In genomic region chr6:18021166-18021850, GRCh38 we compare ENCODE assay signal across 16 cellular contexts. TPM values are rescaled to one million over a fixed set of nuclear protein-coding genes. Genes with fewer than 3 reads are reported as not detected.
DNase-seq lines count a peak whose midpoint lies in the region; ATAC-seq, FAIRE-seq and TF ChIP-seq lines count a peak whose summit lies in the region.
"Had no signal": no experiment of that assay in that cellular context is flagged by ENCODE, and none has a peak within 500 bp of the region (broad histone marks: within the 10 kb centered on the region; RNA-seq: fewer than 3 reads in every experiment).

No MANE protein-coding gene starts in this region.

- H3K4me1 ChIP-seq in cardiac muscle cell (ENCODE audit: low read depth) (peaks cover 6% of the 10 kb centered on the region), right cardiac atrium (ENCODE audit: control insufficient read depth, insufficient read depth, low read length) (no peaks in the 10 kb centered on the region), astrocyte (ENCODE audit: insufficient read depth, low read length) (peaks cover 13% of the 10 kb centered on the region), iPS-15b (ENCODE audit: control insufficient read depth, insufficient read depth, low read length) (peaks cover 23% of the 10 kb centered on the region), rectal smooth muscle tissue (ENCODE audit: control insufficient read depth, insufficient read depth, low read length) (peaks cover 2% of the 10 kb centered on the region), MM.1S (ENCODE audit: low read length) (no peaks in the 10 kb centered on the region), SK-N-SH (ENCODE audit: control insufficient read depth in 1 of 2, insufficient read depth in 2 of 2, low read depth in 1 of 2, low read length in 1 of 2) (peaks cover 2 to 11% of the 10 kb centered on the region in 2 experiments; a peak in 2 of 4 replicates)
- H3K4me1 ChIP-seq: BLaER1 treated with 17β-estradiol and CSF1 and Interleukin-3, amounts not matched to agents 10 nM and 100 nM had no signal

- H3K27me3 ChIP-seq in cardiac muscle cell: no peaks in the 10 kb centered on the region
- no peaks in the 10 kb centered on the region for H3K27me3 ChIP-seq in right cardiac atrium (ENCODE audit: control insufficient read depth, insufficient read depth)
- H3K27me3 ChIP-seq in astrocyte (ENCODE audit: insufficient read depth, low read length): no peaks in the 10 kb centered on the region
- H3K27me3 ChIP-seq in iPS-15b (ENCODE audit: control insufficient read depth, insufficient read depth, low read length): no peaks in the 10 kb centered on the region
- H3K27me3 ChIP-seq in rectal smooth muscle tissue (ENCODE audit: control insufficient read depth, insufficient read depth, low read length): no peaks in the 10 kb centered on the region
- H3K27me3 ChIP-seq in MM.1S (replicated peaks; ENCODE audit: insufficient read depth, low read length): no peaks in the 10 kb centered on the region
- H3K27me3 ChIP-seq in SK-N-SH (ENCODE audit: insufficient read depth): no peaks in the 10 kb centered on the region
- H3K27me3 ChIP-seq: BLaER1 treated with 17β-estradiol and CSF1 and Interleukin-3, amounts not matched to agents 10 nM and 100 nM had no signal

- peak overlapping the region; percentile 26 for H3K27ac Mint-ChIP-seq in astrocyte (ENCODE audit: unreplicated experiment)

- no peaks in the 10 kb centered on the region for H3K27me3 Mint-ChIP-seq in astrocyte (ENCODE audit: low read depth, unreplicated experiment)

- no peaks in the 10 kb centered on the region for H3K36me3 ChIP-seq in cardiac muscle cell
- H3K36me3 ChIP-seq in astrocyte (ENCODE audit: insufficient read depth, low read length): no peaks in the 10 kb centered on the region
- H3K36me3 ChIP-seq in iPS-15b (ENCODE audit: control insufficient read depth, insufficient read depth, low read length): no peaks in the 10 kb centered on the region
- no peaks in the 10 kb centered on the region for H3K36me3 ChIP-seq in rectal smooth muscle tissue (ENCODE audit: control insufficient read depth, insufficient read depth, low read length)
- no peaks in the 10 kb centered on the region for H3K36me3 ChIP-seq in MM.1S (replicated peaks; ENCODE audit: insufficient read depth, low read length)
- H3K36me3 ChIP-seq in SK-N-SH (replicated peaks in 1 of 2; ENCODE audit: control insufficient read depth in 1 of 2, insufficient read depth in 2 of 2, low read length in 1 of 2): no peaks in the 10 kb centered on the region
- H3K36me3 ChIP-seq: HAP-1 had no signal

- H3K79me2 ChIP-seq in astrocyte (ENCODE audit: insufficient read depth, low read length) (no peaks in the 10 kb centered on the region), MM.1S (ENCODE audit: low read length) (no peaks in the 10 kb centered on the region), SK-N-SH (ENCODE audit: insufficient read depth) (no peaks in the 10 kb centered on the region)

- H3K4me2 ChIP-seq in astrocyte (ENCODE audit: low read length) (no peak overlapping the region), MM.1S (ENCODE audit: low read depth, low read length) (no peak overlapping the region), SK-N-SH (no peak overlapping the region)
- H3K4me2 ChIP-seq: BLaER1 treated with 17β-estradiol and CSF1 and Interleukin-3, amounts not matched to agents 10 nM and 100 nM had no signal

- H3K4me1 Mint-ChIP-seq in astrocyte (ENCODE audit: low read depth, unreplicated experiment): peaks cover 24% of the 10 kb centered on the region

- peaks cover 2% of the 10 kb centered on the region for H3K36me3 Mint-ChIP-seq in astrocyte (ENCODE audit: low read depth, unreplicated experiment)

- no peak overlapping the region for H3K4me3 Mint-ChIP-seq in astrocyte (ENCODE audit: unreplicated experiment)

- ATAC-seq in right cardiac atrium: no peak
- ATAC-seq: SK-N-SH treated with all-trans-retinoic acid at 6 μM for 48 hours had no signal

- H3K9ac ChIP-seq in astrocyte (ENCODE audit: low read length): no peak overlapping the region
- peak overlapping the region; percentile 24 for H3K9ac ChIP-seq in iPS-15b (ENCODE audit: low read depth, low read length)
- no peak overlapping the region for H3K9ac ChIP-seq in rectal smooth muscle tissue (ENCODE audit: low read length)
- no peak overlapping the region for H3K9ac ChIP-seq in MM.1S (ENCODE audit: low read length)
- H3K9ac ChIP-seq in SK-N-SH: no peak overlapping the region
- H3K9ac ChIP-seq: BLaER1 treated with 17β-estradiol and CSF1 and Interleukin-3, amounts not matched to agents 10 nM and 100 nM had no signal

- no peaks in the 10 kb centered on the region for H3K9me2 ChIP-seq in MM.1S (replicated peaks; ENCODE audit: insufficient read depth, low read length)
- H3K9me2 ChIP-seq in SK-N-SH: no peaks in the 10 kb centered on the region

- CTCF ChIA-PET in SK-N-SH (lab: Yijun Ruan, JAX): no interaction called here

- no peaks in the 10 kb centered on the region for H3F3A ChIP-seq in MM.1S (ENCODE audit: insufficient read depth, low read length)
- H3F3A ChIP-seq in SK-N-SH (replicated peaks; ENCODE audit: insufficient read depth): no peaks in the 10 kb centered on the region

- POLR2A ChIA-PET in SK-N-SH (lab: Yijun Ruan, JAX): no interaction called here

- H3K27ac ChIP-seq in cardiac muscle cell: peak overlapping the region; percentile 71
- H3K27ac ChIP-seq in right cardiac atrium (ENCODE audit: low read length): no peak overlapping the region
- no peak overlapping the region for H3K27ac ChIP-seq in astrocyte (ENCODE audit: low read depth, low read length)
- peak overlapping the region; percentile 24 for H3K27ac ChIP-seq in rectal smooth muscle tissue (ENCODE audit: low read depth, low read length)
- H3K27ac ChIP-seq in MM.1S (ENCODE audit: low read length): no peak overlapping the region
- no peak overlapping the region for H3K27ac ChIP-seq in SK-N-SH (ENCODE audit: low read depth in 2 of 2, low read length in 1 of 2)
- H3K27ac ChIP-seq: BLaER1 treated with 17β-estradiol and CSF1 and Interleukin-3, amounts not matched to agents 10 nM and 100 nM had no signal

- H4K20me1 ChIP-seq in astrocyte (ENCODE audit: insufficient read depth, low read length) (no peaks in the 10 kb centered on the region), MM.1S (ENCODE audit: insufficient read depth, low read length) (no peaks in the 10 kb centered on the region), SK-N-SH (ENCODE audit: insufficient read depth) (no peaks in the 10 kb centered on the region)
- H4K20me1 ChIP-seq: BLaER1 treated with 17β-estradiol and CSF1 and Interleukin-3, amounts not matched to agents 10 nM and 100 nM had no signal

- TF ChIP-seq RAD21 in SK-N-SH (IDR thresholded peaks at IDR 0.05; ENCODE audit: low read length): no peak

- H3K9me3 Mint-ChIP-seq in astrocyte (ENCODE audit: unreplicated experiment): peaks cover 2% of the 10 kb centered on the region

- intact Hi-C loops in right cardiac atrium (cut with DNase I): no loop called here

- 73% methylated on average over 18 of the region's 18 CpGs for WGBS in right cardiac atrium
- 94% methylated on average over 16 of the region's 18 CpGs for WGBS in SK-N-SH (ENCODE audit: low lambda C conversion rate)

- FAIRE-seq in astrocyte (lab: Jason Lieb, UNC): no peak

- H3K9me3 ChIP-seq in cardiac muscle cell (ENCODE audit: low read depth) (no peaks in the 10 kb centered on the region), right cardiac atrium (ENCODE audit: control insufficient read depth, low read length) (no peaks in the 10 kb centered on the region), astrocyte (ENCODE audit: insufficient read depth, low read depth, low read length) (no peaks in the 10 kb centered on the region), iPS-15b (ENCODE audit: control insufficient read depth, insufficient read depth, low read length) (no peaks in the 10 kb centered on the region), MM.1S (replicated peaks; ENCODE audit: insufficient read depth, low read length) (no peaks in the 10 kb centered on the region), SK-N-SH (no peaks in the 10 kb centered on the region)

- no peak for TF ChIP-seq EP300 in SK-N-SH (IDR thresholded peaks at IDR 0.05; ENCODE audit: borderline replicate concordance in 1 of 2, low read depth in 1 of 2, low read length in 1 of 2)

- no peak overlapping the region for H2AFZ ChIP-seq in astrocyte (ENCODE audit: low read depth, low read length)
- no peak overlapping the region for H2AFZ ChIP-seq in MM.1S (ENCODE audit: low read length)
- no peak overlapping the region for H2AFZ ChIP-seq in SK-N-SH (ENCODE audit: low read depth)

- TF ChIP-seq CTCF in cardiac muscle cell (IDR thresholded peaks at IDR 0.05; ENCODE audit: low read depth, low read length) (no peak), astrocyte (IDR thresholded peaks at IDR 0.05; ENCODE audit: insufficient read depth, low read depth, low read length) (no peak), MM.1S (IDR thresholded peaks at IDR 0.05; ENCODE audit: low read length) (no peak), SK-N-SH (IDR thresholded peaks at IDR 0.05) (no peak)

- H3K4me3 ChIP-seq in cardiac muscle cell (no peak overlapping the region), right cardiac atrium (ENCODE audit: low read length) (no peak overlapping the region), astrocyte (ENCODE audit: insufficient read depth, low read depth, low read length) (no peak overlapping the region), iPS-15b (ENCODE audit: low read depth, low read length) (no peak overlapping the region), rectal smooth muscle tissue (ENCODE audit: low read length) (no peak overlapping the region), MM.1S (ENCODE audit: low read length) (no peak overlapping the region), SK-N-SH (ENCODE audit: low read depth in 2 of 2, low read length in 1 of 2) (no peak overlapping the region)
- H3K4me3 ChIP-seq: BLaER1 treated with 17β-estradiol and CSF1 and Interleukin-3, amounts not matched to agents 10 nM and 100 nM; HAP-1 had no signal

- DNase-seq in cardiac muscle cell (ENCODE audit: low read depth in 1 of 2, low spot score in 1 of 2) (no peak), right cardiac atrium (no peak), astrocyte (ENCODE audit: low read depth) (no peak), MM.1S (no peak), SK-N-SH (no peak), HuH-7.5 (ENCODE audit: low spot score) (no peak)
- DNase-seq: 8988T, DMS 273 treated with DMSO at 0.1 percent for 48 hours, NCI-H1092, NCI-H1694, Right ventricle myocardium superior had no signal

TF ChIP-seq in SK-N-SH, 30 proteins besides CTCF, POLR2A, EP300 and RAD21 (continues in another document):
- TF ChIP-seq GABPA (IDR thresholded peaks at IDR 0.05; ENCODE audit: low read depth) (no peak), FOSL2 (IDR thresholded peaks at IDR 0.05; ENCODE audit: borderline replicate concordance, low read depth) (no peak)

RNA-seq across cellular contexts. Expression of gene KIF13A, which starts 33.9 kb away (rescaled TPM):
- total RNA-seq in cardiac muscle cell (55.8 and 96.9 TPM in 2 replicates), right cardiac atrium (10 to 100 TPM; 59.8 to 79.6 (median 73.3) TPM), astrocyte (38.1 and 38.4 TPM in 2 replicates)
- polyA plus RNA-seq in cardiac muscle cell (39.1 and 65.2 TPM in 2 replicates), right cardiac atrium (27.2 TPM), SK-N-SH (2012; rRNA removed) (18.2 and 23.1 TPM in 2 replicates)
- 20.1 and 21.5 TPM in 2 replicates for polyA plus RNA-seq in SK-N-SH (2012; cell fraction: cytosol; rRNA removed)
- polyA plus RNA-seq in SK-N-SH (2012; cell fraction: nucleus; rRNA removed): 14.1 and 23.0 TPM in 2 replicates

Comparison
In these comparisons a context has a peak if more than half of its experiments do, and no peak if none do; other contexts are left out.
1. H3K27ac ChIP-seq: peak in cardiac muscle cell (single experiment) and rectal smooth muscle tissue (single experiment); none in right cardiac atrium (single experiment), astrocyte (single experiment), MM.1S (single experiment) and SK-N-SH (0 of 2).